In genomic region chr2:64516651-64517510, GRCh38 we compare ENCODE assay signal across 16 cellular contexts. TPM values are rescaled to one million over a fixed set of nuclear protein-coding genes. Genes with fewer than 3 reads are reported as not detected.
DNase-seq lines count a peak whose midpoint lies in the region; ATAC-seq and TF ChIP-seq lines count a peak whose summit lies in the region.
"Had no signal": no experiment of that assay in that cellular context is flagged by ENCODE, and none has a peak within 500 bp of the region (broad histone marks: within the 10 kb centered on the region; RNA-seq: fewer than 3 reads in every experiment).

No MANE protein-coding gene starts in this region.

- peak overlapping the region; percentile 86 for H3K27ac Mint-ChIP-seq in type B pancreatic cell
- no peak overlapping the region for H3K27ac Mint-ChIP-seq in nephron progenitor cell

- H3K4me1 Mint-ChIP-seq in type B pancreatic cell (ENCODE audit: unreplicated experiment) (peaks cover 7% of the 10 kb centered on the region), nephron progenitor cell (no peaks in the 10 kb centered on the region)

- H3K27me3 Mint-ChIP-seq in type B pancreatic cell (peaks cover 3% of the 10 kb centered on the region), nephron progenitor cell (ENCODE audit: low read depth, poor library complexity) (peaks cover 36% of the 10 kb centered on the region)

- H3K9me3 Mint-ChIP-seq in type B pancreatic cell (no peaks in the 10 kb centered on the region), nephron progenitor cell (peaks cover 11% of the 10 kb centered on the region)

- H3K36me3 ChIP-seq in adipocyte (ENCODE audit: control insufficient read depth, insufficient read depth, low read length, severe bottlenecking) (no peaks in the 10 kb centered on the region), liver (ENCODE audit: control insufficient read depth in 4 of 4, insufficient read depth in 3 of 4, low read depth in 1 of 4, low read length in 3 of 4) (no peaks in the 10 kb centered on the region)
- H3K36me3 ChIP-seq: BLaER1 treated with 17β-estradiol and CSF1 and Interleukin-3, amounts not matched to agents 10 nM and 100 nM; HAP-1 had no signal

- no peak overlapping the region for H3K27ac ChIP-seq in liver (ENCODE audit: low read depth in 1 of 2, low read length in 2 of 2)
- H3K27ac ChIP-seq: BLaER1 treated with 17β-estradiol and CSF1 and Interleukin-3, amounts not matched to agents 10 nM and 100 nM; RWPE1; SK-N-MC had no signal

- DNase-seq in HuH-7.5 (ENCODE audit: low spot score) (peak; percentile 48), adipocyte (ENCODE audit: low read depth) (peak; percentile 9), type B pancreatic cell (ENCODE audit: extremely low spot score, unreplicated experiment) (no peak), nephron progenitor cell (no peak)
- DNase-seq in stimulated activated CD4-positive, alpha-beta T cell treated with anti-CD3 and anti-CD28 coated beads, Interleukin-1b, Interleukin-23, amount 100 ng/mL, for 48 hours: no peak
- DNase-seq: NCI-H1436 treated with DMSO at 0.1 percent for 48 hours, NCI-H2081 treated with DMSO at 0.1 percent for 48 hours, NCI-H2227 treated with DMSO at 0.1 percent for 48 hours, NCI-H526 treated with DMSO at 0.1 percent for 48 hours had no signal

- no peaks in the 10 kb centered on the region for H3K36me3 Mint-ChIP-seq in type B pancreatic cell
- peaks cover 5% of the 10 kb centered on the region for H3K36me3 Mint-ChIP-seq in nephron progenitor cell (ENCODE audit: low read depth)

- H3K4me3 Mint-ChIP-seq in type B pancreatic cell (peak overlapping the region; percentile 62), nephron progenitor cell (no peak overlapping the region)

- TF ChIP-seq CTCF in liver (IDR thresholded peaks at IDR 0.05; ENCODE audit: low read depth, low read length, missing input control) (no peak), type B pancreatic cell (conservative IDR thresholded peaks at IDR 0.05) (no peak), nephron progenitor cell (IDR thresholded peaks at IDR 0.05) (no peak)

- H3K4me1 ChIP-seq in adipocyte (ENCODE audit: control insufficient read depth, insufficient read depth, low read length) (peaks cover 4% of the 10 kb centered on the region), liver (ENCODE audit: control insufficient read depth in 4 of 4, insufficient read depth in 4 of 4, low read length in 3 of 4) (peaks cover 3 to 19% (median 10%) of the 10 kb centered on the region in 4 donors)
- H3K4me1 ChIP-seq: BLaER1 treated with 17β-estradiol and CSF1 and Interleukin-3, amounts not matched to agents 10 nM and 100 nM; HAP-1 had no signal

- H3K9me3 ChIP-seq in adipocyte (ENCODE audit: control insufficient read depth, low read length) (no peaks in the 10 kb centered on the region), liver (ENCODE audit: control insufficient read depth in 4 of 4, low read length in 3 of 4) (no peaks in the 10 kb centered on the region)
- H3K9me3 ChIP-seq: BLaER1 treated with 17β-estradiol and CSF1 and Interleukin-3, amounts not matched to agents 10 nM and 100 nM; HAP-1 had no signal

- no peak for ATAC-seq in HG02759 (IDR thresholded peaks at IDR 0.05; ENCODE audit: unreplicated experiment)
- ATAC-seq: K562 had no signal

- peaks cover 8% of the 10 kb centered on the region for H3K27me3 ChIP-seq in adipocyte (replicated peaks; ENCODE audit: control insufficient read depth, insufficient read depth, low read length)
- H3K27me3 ChIP-seq in liver (ENCODE audit: control insufficient read depth in 4 of 4, insufficient read depth in 4 of 4, low read length in 3 of 4): no peaks in the 10 kb centered on the region
- H3K27me3 ChIP-seq: BLaER1 treated with 17β-estradiol and CSF1 and Interleukin-3, amounts not matched to agents 10 nM and 100 nM had no signal

- TF ChIP-seq RAD21 in liver (IDR thresholded peaks at IDR 0.05): peak; percentile 19 to 30

- WGBS in liver: 77% methylated on average over 7 of the region's 7 CpGs

- H3K4me3 ChIP-seq in adipocyte (ENCODE audit: low read length): no peak overlapping the region
- no peak overlapping the region for H3K4me3 ChIP-seq in liver (ENCODE audit: low read depth in 1 of 3, low read length in 3 of 3)
- H3K4me3 ChIP-seq: BLaER1 treated with 17β-estradiol and CSF1 and Interleukin-3, amounts not matched to agents 10 nM and 100 nM; HAP-1; K562; SK-N-MC had no signal

- H3K9ac ChIP-seq in adipocyte (ENCODE audit: low read length) (no peak overlapping the region), liver (ENCODE audit: low read depth in 1 of 2, low read length in 2 of 2) (no peak overlapping the region)
- H3K9ac ChIP-seq: BLaER1 treated with 17β-estradiol and CSF1 and Interleukin-3, amounts not matched to agents 10 nM and 100 nM had no signal

TF ChIP-seq in liver, 16 proteins besides CTCF, POLR2A, EP300 and RAD21:
- TF ChIP-seq NR2F2 (IDR thresholded peaks at IDR 0.05) (no peak), FOXA2 (IDR thresholded peaks at IDR 0.05) (peak; percentile 24), ZBTB33 (IDR thresholded peaks at IDR 0.05) (no peak), YY1 (IDR thresholded peaks at IDR 0.05) (peak; percentile 17), FOXA1 (IDR thresholded peaks at IDR 0.05) (peak; percentile 53), HNF4A (conservative IDR thresholded peaks at IDR 0.05) (peak in 1 of 2 donors; percentile 51), SP1 (IDR thresholded peaks at IDR 0.05) (peak; percentile 22), EGR1 (IDR thresholded peaks at IDR 0.05; ENCODE audit: low read depth in 2 of 2) (no peak), GABPA (IDR thresholded peaks at IDR 0.05 in 1 of 2, conservative IDR thresholded peaks at IDR 0.05 in 1 of 2) (peak in 1 of 2 donors; percentile 25), RXRA (IDR thresholded peaks at IDR 0.05) (peak in 1 of 2 donors; percentile 45), TAF1 (conservative IDR thresholded peaks at IDR 0.05) (no peak), HNF4G (IDR thresholded peaks at IDR 0.05) (no peak), JUND (IDR thresholded peaks at IDR 0.05) (peak in 1 of 2 donors; percentile 43)
- TF ChIP-seq, protein P1, sequence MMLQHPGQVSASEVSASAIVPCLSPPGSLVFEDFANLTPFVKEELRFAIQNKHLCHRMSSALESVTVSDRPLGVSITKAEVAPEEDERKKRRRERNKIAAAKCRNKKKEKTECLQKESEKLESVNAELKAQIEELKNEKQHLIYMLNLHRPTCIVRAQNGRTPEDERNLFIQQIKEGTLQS (IDR thresholded peaks at IDR 0.05): no peak
- TF ChIP-seq, protein P2, sequence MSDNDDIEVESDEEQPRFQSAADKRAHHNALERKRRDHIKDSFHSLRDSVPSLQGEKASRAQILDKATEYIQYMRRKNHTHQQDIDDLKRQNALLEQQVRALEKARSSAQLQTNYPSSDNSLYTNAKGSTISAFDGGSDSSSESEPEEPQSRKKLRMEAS (IDR thresholded peaks at IDR 0.05): peak; percentile 30
- TF ChIP-seq, protein P3, sequence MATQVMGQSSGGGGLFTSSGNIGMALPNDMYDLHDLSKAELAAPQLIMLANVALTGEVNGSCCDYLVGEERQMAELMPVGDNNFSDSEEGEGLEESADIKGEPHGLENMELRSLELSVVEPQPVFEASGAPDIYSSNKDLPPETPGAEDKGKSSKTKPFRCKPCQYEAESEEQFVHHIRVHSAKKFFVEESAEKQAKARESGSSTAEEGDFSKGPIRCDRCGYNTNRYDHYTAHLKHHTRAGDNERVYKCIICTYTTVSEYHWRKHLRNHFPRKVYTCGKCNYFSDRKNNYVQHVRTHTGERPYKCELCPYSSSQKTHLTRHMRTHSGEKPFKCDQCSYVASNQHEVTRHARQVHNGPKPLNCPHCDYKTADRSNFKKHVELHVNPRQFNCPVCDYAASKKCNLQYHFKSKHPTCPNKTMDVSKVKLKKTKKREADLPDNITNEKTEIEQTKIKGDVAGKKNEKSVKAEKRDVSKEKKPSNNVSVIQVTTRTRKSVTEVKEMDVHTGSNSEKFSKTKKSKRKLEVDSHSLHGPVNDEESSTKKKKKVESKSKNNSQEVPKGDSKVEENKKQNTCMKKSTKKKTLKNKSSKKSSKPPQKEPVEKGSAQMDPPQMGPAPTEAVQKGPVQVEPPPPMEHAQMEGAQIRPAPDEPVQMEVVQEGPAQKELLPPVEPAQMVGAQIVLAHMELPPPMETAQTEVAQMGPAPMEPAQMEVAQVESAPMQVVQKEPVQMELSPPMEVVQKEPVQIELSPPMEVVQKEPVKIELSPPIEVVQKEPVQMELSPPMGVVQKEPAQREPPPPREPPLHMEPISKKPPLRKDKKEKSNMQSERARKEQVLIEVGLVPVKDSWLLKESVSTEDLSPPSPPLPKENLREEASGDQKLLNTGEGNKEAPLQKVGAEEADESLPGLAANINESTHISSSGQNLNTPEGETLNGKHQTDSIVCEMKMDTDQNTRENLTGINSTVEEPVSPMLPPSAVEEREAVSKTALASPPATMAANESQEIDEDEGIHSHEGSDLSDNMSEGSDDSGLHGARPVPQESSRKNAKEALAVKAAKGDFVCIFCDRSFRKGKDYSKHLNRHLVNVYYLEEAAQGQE (IDR thresholded peaks at IDR 0.05): no peak

RNA-seq across cellular contexts. Expression of gene AFTPH, which starts 7.2 kb away (rescaled TPM):
- total RNA-seq in liver: 10 to 100 TPM; 26.4 to 27.9 TPM
- 10 to 100 TPM; 10.5 to 14.9 TPM for polyA plus RNA-seq in liver
- total RNA-seq in type B pancreatic cell (ENCODE audit: low replicate concordance): 26.4 and 38.1 TPM in 2 replicates

Comparison
In these comparisons a context has a peak if more than half of its experiments do, and no peak if none do; other contexts are left out.
1. DNase-seq: peak in HuH-7.5 (single experiment) and adipocyte (single experiment); none in type B pancreatic cell (single experiment), stimulated activated CD4-positive, alpha-beta T cell treated with anti-CD3 and anti-CD28 coated beads, Interleukin-1b, Interleukin-23, amount 100 ng/mL, for 48 hours (single experiment) and nephron progenitor cell (single experiment).